Comparison of ENCODE assay signal across 26 cellular contexts in the genomic region with DNA sequence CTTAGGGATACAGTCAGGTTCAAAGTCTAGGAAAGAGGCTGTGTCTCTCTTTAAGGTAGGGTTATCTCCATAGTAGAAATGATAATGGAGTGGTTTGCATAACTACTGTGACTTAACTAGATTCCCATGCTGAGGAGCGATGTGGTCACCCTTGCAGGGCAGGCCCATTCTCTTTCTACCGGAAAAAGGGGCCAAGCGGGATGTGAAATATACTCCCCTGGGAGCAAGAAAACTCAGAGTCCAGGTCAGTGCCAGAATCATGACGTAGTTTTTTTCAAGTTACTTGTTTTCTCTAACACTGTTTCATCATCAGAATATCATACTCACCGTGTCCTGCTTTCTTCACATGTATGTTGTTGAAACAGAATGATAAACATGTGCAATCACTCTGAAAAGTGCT.
"Had no signal": no experiment of that assay in that cellular context is flagged by ENCODE, and none has a peak within 500 bp of the region (broad histone marks: within the 10 kb centered on the region; RNA-seq: fewer than 3 reads in every experiment).

No MANE protein-coding gene starts in this region.

- DNase-seq: activated CD4-positive, alpha-beta T cell treated with anti-CD3 and anti-CD28 coated beads, Interleukin-2, amount 10 ng/mL, durations not matched to agents 24 days and 14 days; activated CD4-positive, alpha-beta T cell treated with anti-CD3 and anti-CD28 coated beads, Interleukin-2, amount 50 U/mL, for 4 hours; activated CD8-positive, alpha-beta T cell treated with anti-CD3 and anti-CD28 coated beads for 36 hours; activated effector memory CD4-positive, alpha-beta T cell treated with anti-CD3 and anti-CD28 coated beads, Interleukin-2, amount 50 U/mL, for 16 hours; activated naive CD4-positive, alpha-beta T cell; activated naive CD8-positive, alpha-beta T cell treated with anti-CD3 and anti-CD28 coated beads, Interleukin-2, amount 10 ng/mL, durations not matched to agents 7 days and 5 days; activated T-cell treated with anti-CD3 and anti-CD28 coated beads, Interleukin-2, amount 50 U/mL, for 1 hour; activated T-cell treated with anti-CD3 and anti-CD28 coated beads, Interleukin-2, amount 50 U/mL, for 72 hours; amygdala; central memory CD4-positive, alpha-beta T cell; KG1; NCI-H1105 treated with DMSO at 0.1 percent for 48 hours; NCI-H1436; NCI-H1694 treated with DMSO at 0.1 percent for 48 hours; NCI-H2029; NCI-H345; NCI-H510A; NCI-H526; NCI-H748 treated with DMSO at 0.1 percent for 48 hours; NK-92 treated with Interleukin-12 subunit alpha and Interleukin-12 subunit beta, amount 100 ng/mL, for 24 hours; Right ventricle myocardium superior; SW 1271; T-helper 1 cell; T1000 had no signal

- H3K36me3 ChIP-seq: ascending aorta had no signal

- H3K4me1 ChIP-seq: ascending aorta had no signal

- ATAC-seq: activated CD8-positive, alpha-beta T cell treated with anti-CD3 and anti-CD28 coated beads for 36 hours; activated T-cell treated with anti-CD3 and anti-CD28 coated beads, Interleukin-2, amount 50 U/mL, for 72 hours; activated T-helper 17 cell treated with anti-CD3 and anti-CD28 coated beads, Interleukin-2, amount 50 U/mL, for 72 hours had no signal

- H3K4me3 ChIP-seq: ascending aorta had no signal

- H3K27me3 ChIP-seq: ascending aorta had no signal

- H3K9me3 ChIP-seq: ascending aorta had no signal

- H3K27ac ChIP-seq: ascending aorta had no signal
